Comparison of ENCODE assay signal across 1 cellular context in genomic region chr9:75892168-75892901, GRCh38.
TF ChIP-seq lines count a peak whose summit lies in the region.

No MANE protein-coding gene starts in this region.

TF ChIP-seq in HepG2, 621 proteins besides CTCF, POLR2A, EP300 and RAD21 (continued from another document):
- TF ChIP-seq AKNA (CRISPR knock-in tag; IDR thresholded peaks at IDR 0.05; ENCODE audit: borderline replicate concordance), result no peak
- no peak for TF ChIP-seq ZNF615 (CRISPR knock-in tag; IDR thresholded peaks at IDR 0.05; ENCODE audit: borderline replicate concordance)
- TF ChIP-seq ZNF563 (CRISPR knock-in tag; IDR thresholded peaks at IDR 0.05), result no peak
